In genomic region chr10:34707656-34708055, GRCh38 we compare ENCODE assay signal across 1 cellular context.
TF ChIP-seq lines count a peak whose summit lies in the region.

No MANE protein-coding gene starts in this region.

TF ChIP-seq in WTC11, 78 proteins besides CTCF, POLR2A, EP300 and RAD21 (continued from another document):
- TF ChIP-seq CDX4 (CRISPR knock-in tag; IDR thresholded peaks at IDR 0.05; ENCODE audit: borderline replicate concordance) (no peak), KAT7 (CRISPR knock-in tag; IDR thresholded peaks at IDR 0.05; ENCODE audit: borderline replicate concordance) (no peak), MAX (CRISPR knock-in tag; IDR thresholded peaks at IDR 0.05) (no peak), ZNF425 (CRISPR knock-in tag; conservative IDR thresholded peaks at IDR 0.05) (no peak), JUN (CRISPR knock-in tag; IDR thresholded peaks at IDR 0.05) (no peak), ZNF423 (CRISPR knock-in tag; IDR thresholded peaks at IDR 0.05) (no peak), TCF7 (CRISPR knock-in tag; IDR thresholded peaks at IDR 0.05; ENCODE audit: low read depth) (no peak)
